In genomic region chr11:72984448-72985077, GRCh38 we compare ENCODE assay signal across 15 cellular contexts.
DNase-seq lines count a peak whose midpoint lies in the region; ATAC-seq, FAIRE-seq and TF ChIP-seq lines count a peak whose summit lies in the region.
"Had no signal": no experiment of that assay in that cellular context is flagged by ENCODE, and none has a peak within 500 bp of the region (broad histone marks: within the 10 kb centered on the region; RNA-seq: fewer than 3 reads in every experiment).

No MANE protein-coding gene starts in this region.

- H3K9ac ChIP-seq in PC-3 (ENCODE audit: low read length) (no peak overlapping the region), H1 (replicated peaks in 1 of 4; ENCODE audit: extremely low read depth in 1 of 4, low read depth in 3 of 4, low read length in 3 of 4) (no peak overlapping the region), neural progenitor cell (no peak overlapping the region), SK-N-SH (no peak overlapping the region)

- TF ChIP-seq RAD21 in H1 (IDR thresholded peaks at IDR 0.05 in 1 of 2, conservative IDR thresholded peaks at IDR 0.05 in 1 of 2; ENCODE audit: low read depth in 2 of 2, low read length in 2 of 2) (no peak), SK-N-SH (IDR thresholded peaks at IDR 0.05; ENCODE audit: low read length) (no peak)

- no peak overlapping the region for H3K4me3 ChIP-seq in PC-3 (ENCODE audit: low read length)
- no peak overlapping the region for H3K4me3 ChIP-seq in H1 (ENCODE audit: extremely low read depth in 1 of 4, insufficient read depth in 2 of 4, low read depth in 3 of 4, low read length in 4 of 4)
- no peak overlapping the region for H3K4me3 ChIP-seq in neural progenitor cell
- no peak overlapping the region for H3K4me3 ChIP-seq in SK-N-SH (ENCODE audit: low read depth in 2 of 2, low read length in 1 of 2)
- H3K4me3 ChIP-seq: HAP-1, K562 had no signal

- H2BK12ac ChIP-seq in H1 (ENCODE audit: low read depth, low read length) = no peak overlapping the region

- H3K9me2 ChIP-seq in PC-3 (replicated peaks; ENCODE audit: low read length) (no peaks in the 10 kb centered on the region), SK-N-SH (no peaks in the 10 kb centered on the region)

- H3K9me3 ChIP-seq in PC-3 (ENCODE audit: low read length) (no peaks in the 10 kb centered on the region), H1 (ENCODE audit: insufficient read depth in 2 of 2, low read depth in 1 of 2, low read length in 1 of 2) (no peaks in the 10 kb centered on the region), neural progenitor cell (ENCODE audit: low read depth) (no peaks in the 10 kb centered on the region), SK-N-SH (no peaks in the 10 kb centered on the region)
- H3K9me3 ChIP-seq: HAP-1 had no signal

- H3K18ac ChIP-seq in H1 (ENCODE audit: extremely low read depth, low read length) = no peak overlapping the region

- DNase-seq in ELF-1 (ENCODE audit: low read depth, low spot score) = peak; percentile 21
- DNase-seq in PC-3 = peak; percentile 31
- no peak for DNase-seq in H1 (ENCODE audit: low read depth in 1 of 2, low spot score in 2 of 2)
- DNase-seq in neural progenitor cell (ENCODE audit: low spot score) = peak; percentile 5
- DNase-seq in SK-N-SH = no peak
- DNase-seq in GM12891 (ENCODE audit: insufficient read length, low spot score) = no peak
- DNase-seq: COR-L47, DMS153, EL, NCI-H187, NCI-H345, NCI-H526 had no signal

- H2BK120ac ChIP-seq in H1 (replicated peaks; ENCODE audit: low read depth, low read length) = no peak overlapping the region

- no peak overlapping the region for H3K56ac ChIP-seq in H1 (replicated peaks; ENCODE audit: insufficient read length, low read depth, low read length)

- FAIRE-seq in H1 (lab: Jason Lieb, UNC) = peak; percentile 7
- FAIRE-seq in GM12891 (lab: Jason Lieb, UNC) = no peak

- H4K91ac ChIP-seq in H1 (replicated peaks; ENCODE audit: insufficient read length, low read length) = no peak overlapping the region

- no TSS peak for BruUV-seq in PC-3 (replicated peaks; lab: Mats Ljungman, UMichigan)

- no peak overlapping the region for H4K5ac ChIP-seq in H1 (ENCODE audit: insufficient read length, low read depth, low read length)

- no peak for TF ChIP-seq CTCF in PC-3 (conservative IDR thresholded peaks at IDR 0.05; ENCODE audit: low read depth, low read length)
- TF ChIP-seq CTCF in H1 (IDR thresholded peaks at IDR 0.05; ENCODE audit: control extremely low read depth in 1 of 3, insufficient read depth in 1 of 3, low read depth in 1 of 3, low read length in 3 of 3) = no peak
- no peak for TF ChIP-seq CTCF in neural progenitor cell (IDR thresholded peaks at IDR 0.05)
- no peak for TF ChIP-seq CTCF in SK-N-SH (IDR thresholded peaks at IDR 0.05)

- H4K20me1 ChIP-seq in PC-3 (ENCODE audit: low read length) (no peaks in the 10 kb centered on the region), H1 (replicated peaks in 1 of 2; ENCODE audit: control insufficient read depth in 1 of 2, insufficient read depth in 2 of 2, low read length in 2 of 2) (no peaks in the 10 kb centered on the region), neural progenitor cell (ENCODE audit: low read depth) (peaks cover 2% of the 10 kb centered on the region), SK-N-SH (ENCODE audit: insufficient read depth) (0 out of 2 replicates have a peak, but pooled peaks cover 1% of the 10 kb centered on the region)

- H3K27me3 Mint-ChIP-seq in neural progenitor cell (ENCODE audit: insufficient read depth, low read depth) = no peaks in the 10 kb centered on the region

- H3K14ac ChIP-seq in H1 (ENCODE audit: insufficient read length) = no peak overlapping the region

- no peak overlapping the region for H2AK5ac ChIP-seq in H1 (ENCODE audit: low read depth, low read length)

- 75% methylated on average over 3 of the region's 3 CpGs; no CpG with 5 or more reads in 1 of the 2 experiments for WGBS in H1 (ENCODE audit: extremely low coverage in 1 of 2, insufficient coverage in 1 of 2, insufficient read length in 1 of 2, insufficient replicate concordance in 2 of 2, low coverage in 1 of 2, low lambda C conversion rate in 2 of 2, missing lambda C conversion rate in 1 of 2), 2 experiments
- 88% methylated on average over 3 of the region's 3 CpGs for WGBS in SK-N-SH (ENCODE audit: low lambda C conversion rate)

- H3K4me2 ChIP-seq in PC-3 (ENCODE audit: low read length) = peak overlapping the region; percentile 38
- H3K4me2 ChIP-seq in H1 (ENCODE audit: insufficient read depth in 1 of 2, low read depth in 2 of 2, low read length in 2 of 2) = no peak overlapping the region
- no peak overlapping the region for H3K4me2 ChIP-seq in neural progenitor cell
- H3K4me2 ChIP-seq in SK-N-SH = no peak overlapping the region

- peaks cover 7% of the 10 kb centered on the region for H3K36me3 Mint-ChIP-seq in neural progenitor cell

- H3K27ac ChIP-seq in PC-3 (ENCODE audit: low read length) = peak overlapping the region; percentile 47
- no peak overlapping the region for H3K27ac ChIP-seq in H1 (ENCODE audit: low read depth, low read length)
- peak overlapping the region; percentile 28 for H3K27ac ChIP-seq in neural progenitor cell
- H3K27ac ChIP-seq in SK-N-SH (ENCODE audit: low read depth in 2 of 2, low read length in 1 of 2) = no peak overlapping the region

- H3K4me1 Mint-ChIP-seq in neural progenitor cell = no peaks in the 10 kb centered on the region

- CTCF ChIA-PET in PC-3 (lab: Charles Lee) (no interaction called here), H1 (lab: Charles Lee; ENCODE audit: partially characterized antibody) (interaction anchor here (0.5 to 1.5 kb wide), 4 partner anchors 10 to 1017 kb away, joined by 3 to 6 read pairs (median 3); no protein-coding TSS in a partner anchor), SK-N-SH (lab: Yijun Ruan, JAX) (interaction anchor here (1.0 to 1.3 kb wide), 2 partner anchors 47 to 158 kb away, joined by 3 to 4 read pairs; partner anchors contain the start of gene FCHSD2)

- TF ChIP-seq EP300 in H1 (IDR thresholded peaks at IDR 0.05; ENCODE audit: borderline replicate concordance in 1 of 2, low read depth in 2 of 2, low read length in 2 of 2) = no peak
- no peak for TF ChIP-seq EP300 in SK-N-SH (IDR thresholded peaks at IDR 0.05; ENCODE audit: borderline replicate concordance in 1 of 2, low read depth in 1 of 2, low read length in 1 of 2)

- no peak overlapping the region for H2BK20ac ChIP-seq in H1 (ENCODE audit: low read length)

- no peak overlapping the region for H2AFZ ChIP-seq in PC-3 (ENCODE audit: low read length)
- no peak overlapping the region for H2AFZ ChIP-seq in H1 (ENCODE audit: low read length)
- no peak overlapping the region for H2AFZ ChIP-seq in neural progenitor cell (replicated peaks)
- H2AFZ ChIP-seq in SK-N-SH (ENCODE audit: low read depth) = no peak overlapping the region

- no peak overlapping the region for H3K4ac ChIP-seq in H1 (replicated peaks; ENCODE audit: insufficient read length, low read depth, low read length)

- H3K79me1 ChIP-seq in H1 (ENCODE audit: low read depth, low read length) = no peaks in the 10 kb centered on the region

- no peaks in the 10 kb centered on the region for H3K23me2 ChIP-seq in H1 (ENCODE audit: low read depth, low read length)

- H2BK15ac ChIP-seq in H1 (ENCODE audit: low read length) = no peak overlapping the region

- H3K4me3 Mint-ChIP-seq in neural progenitor cell = no peak overlapping the region

- POLR2A ChIA-PET in PC-3 (lab: Charles Lee; ENCODE audit: unreplicated experiment) = no interaction called here
- POLR2A ChIA-PET in H1 (lab: Charles Lee; ENCODE audit: partially characterized antibody) = interaction anchor here (0.8 kb wide), 1 partner anchor 153 kb away, joined by 3 read pairs; no protein-coding TSS in a partner anchor
- POLR2A ChIA-PET in SK-N-SH (lab: Yijun Ruan, JAX) = no interaction called here

- no peak overlapping the region for H4K8ac ChIP-seq in H1 (ENCODE audit: extremely low read depth, insufficient read depth, low read length)

- H3K27me3 ChIP-seq in PC-3 (ENCODE audit: low read length) (no peaks in the 10 kb centered on the region), H1 (replicated peaks in 1 of 4; ENCODE audit: control insufficient read depth in 3 of 4, extremely low read depth in 1 of 4, insufficient read depth in 3 of 4, low read length in 3 of 4) (no peaks in the 10 kb centered on the region), neural progenitor cell (no peaks in the 10 kb centered on the region), SK-N-SH (ENCODE audit: insufficient read depth) (no peaks in the 10 kb centered on the region)

- no peak overlapping the region for H3K23ac ChIP-seq in H1 (ENCODE audit: insufficient read length)

- H3K36me3 ChIP-seq in PC-3 (ENCODE audit: low read depth, low read length) (no peaks in the 10 kb centered on the region; the same call in 1 of the 2 replicates), H1 (ENCODE audit: control insufficient read depth in 2 of 4, insufficient read depth in 4 of 4, low read length in 3 of 4) (no peaks in the 10 kb centered on the region), neural progenitor cell (peaks cover 8% of the 10 kb centered on the region), SK-N-SH (replicated peaks in 1 of 2; ENCODE audit: control insufficient read depth in 1 of 2, insufficient read depth in 2 of 2, low read length in 1 of 2) (peaks cover 11 to 56% of the 10 kb centered on the region in 2 experiments)
- H3K36me3 ChIP-seq: HAP-1 had no signal

- H3K79me2 ChIP-seq in PC-3 (ENCODE audit: low read length) (no peaks in the 10 kb centered on the region), H1 (ENCODE audit: control insufficient read depth in 1 of 2, insufficient read depth in 2 of 2, low read length in 2 of 2) (no peaks in the 10 kb centered on the region), neural progenitor cell (ENCODE audit: low read depth) (no peaks in the 10 kb centered on the region), SK-N-SH (ENCODE audit: insufficient read depth) (no peaks in the 10 kb centered on the region)

- H3K4me1 ChIP-seq in PC-3 (ENCODE audit: insufficient read depth, low read length) = peaks cover 13% of the 10 kb centered on the region
- peaks cover 0 to 2% (median 0%) of the 10 kb centered on the region in 4 experiments; a peak in 1 of 7 replicates for H3K4me1 ChIP-seq in H1 (replicated peaks in 1 of 4; ENCODE audit: control insufficient read depth in 3 of 4, insufficient read depth in 4 of 4, low read length in 3 of 4)
- peaks cover 2% of the 10 kb centered on the region for H3K4me1 ChIP-seq in neural progenitor cell
- H3K4me1 ChIP-seq in SK-N-SH (ENCODE audit: control insufficient read depth in 1 of 2, insufficient read depth in 2 of 2, low read depth in 1 of 2, low read length in 1 of 2) = peaks cover 0 to 5% of the 10 kb centered on the region in 2 experiments; a peak in 2 of 4 replicates
- H3K4me1 ChIP-seq: HAP-1 had no signal

- TF ChIP-seq POLR2A in H1 (IDR thresholded peaks at IDR 0.05; ENCODE audit: control extremely low read depth in 1 of 2, low read depth in 2 of 2, low read length in 2 of 2) (no peak), GM12891 (IDR thresholded peaks at IDR 0.05; ENCODE audit: low read depth, low read length) (no peak)

- no peaks in the 10 kb centered on the region for H3K9me3 Mint-ChIP-seq in neural progenitor cell

- ATAC-seq in PC-3 (peak; percentile 54), GM18858 (IDR thresholded peaks at IDR 0.05; ENCODE audit: unreplicated experiment) (no peak)
- ATAC-seq: K562 had no signal

- no peak overlapping the region for H3K27ac Mint-ChIP-seq in neural progenitor cell

- H3F3A ChIP-seq in PC-3 (ENCODE audit: low read length, unreplicated experiment) (no peaks in the 10 kb centered on the region), neural progenitor cell (ENCODE audit: low read depth) (no peaks in the 10 kb centered on the region), SK-N-SH (replicated peaks; ENCODE audit: insufficient read depth) (peaks cover 4% of the 10 kb centered on the region)

- H2BK5ac ChIP-seq in H1 (ENCODE audit: low read depth, low read length) = no peak overlapping the region

- intact Hi-C loops in PC-3 (cut with micrococcal nuclease) = no loop called here

Comparison
In these comparisons a context has a peak if more than half of its experiments do, and no peak if none do; other contexts are left out.
1. DNase-seq: peak in ELF-1 (single experiment), PC-3 (single experiment) and neural progenitor cell (single experiment); none in H1 (0 of 2), SK-N-SH (single experiment) and GM12891 (single experiment).
2. H3K27ac ChIP-seq: peak in PC-3 (single experiment) and neural progenitor cell (single experiment); none in H1 (single experiment) and SK-N-SH (0 of 2).